In genomic region chr5:74166064-74166463, GRCh38 we compare ENCODE assay signal across 25 cellular contexts.
DNase-seq lines count a peak whose midpoint lies in the region; ATAC-seq, FAIRE-seq and TF ChIP-seq lines count a peak whose summit lies in the region.
"Had no signal": no experiment of that assay in that cellular context is flagged by ENCODE, and none has a peak within 500 bp of the region (broad histone marks: within the 10 kb centered on the region; RNA-seq: fewer than 3 reads in every experiment).

No MANE protein-coding gene starts in this region.

- no peaks in the 10 kb centered on the region for H4K20me1 ChIP-seq in astrocyte (ENCODE audit: insufficient read depth, low read length)

- H3K4me1 Mint-ChIP-seq in astrocyte (ENCODE audit: low read depth, unreplicated experiment) (peaks cover 20% of the 10 kb centered on the region), type B pancreatic cell (ENCODE audit: unreplicated experiment) (peaks cover 4% of the 10 kb centered on the region)
- H3K4me1 Mint-ChIP-seq in stimulated activated memory B cell treated with anti-CD40 and anti-IgM and Interleukin-4, amounts not matched to agents 10 μg/mL and 1 μg/mL and 100 μg/mL, for 72 hours = no peaks in the 10 kb centered on the region
- H3K4me1 Mint-ChIP-seq: naive thymus-derived CD4-positive, alpha-beta T cell; stimulated activated naive CD8-positive, alpha-beta T cell treated with anti-CD3 and anti-CD28 coated beads, Interleukin-15, amount 100 ng/mL, for 72 hours had no signal

- H3K4me3 Mint-ChIP-seq in astrocyte (ENCODE audit: unreplicated experiment) (no peak overlapping the region), type B pancreatic cell (no peak overlapping the region)
- H3K4me3 Mint-ChIP-seq in stimulated activated memory B cell treated with anti-CD40 and anti-IgM and Interleukin-4, amounts not matched to agents 10 μg/mL and 1 μg/mL and 100 μg/mL, for 72 hours = no peak overlapping the region
- H3K4me3 Mint-ChIP-seq: CD8-positive, alpha-beta T cell; naive thymus-derived CD4-positive, alpha-beta T cell; stimulated activated naive CD8-positive, alpha-beta T cell treated with anti-CD3 and anti-CD28 coated beads, Interleukin-15, amount 100 ng/mL, for 72 hours had no signal

- DNase-seq in HT1080 (ENCODE audit: low read depth) = peak; percentile 73
- peak; percentile 61 for DNase-seq in astrocyte (ENCODE audit: low read depth)
- DNase-seq in fibroblast of villous mesenchyme (ENCODE audit: low read depth) = peak; percentile 56
- DNase-seq in type B pancreatic cell (ENCODE audit: extremely low spot score, unreplicated experiment) = no peak
- no peak for DNase-seq in adrenal gland
- DNase-seq: activated gamma-delta T cell treated with Interleukin-2 at 50 U/mL for 16 hours; CD8-positive, alpha-beta T cell; DMS153; Karpas-422; naive thymus-derived CD4-positive, alpha-beta T cell; NCI-H1048; NCI-H1694 treated with DMSO at 0.1 percent for 48 hours; NCI-H2171 treated with DMSO at 0.1 percent for 48 hours; NCI-H526; SHP77 treated with DMSO at 0.1 percent for 48 hours; stimulated activated naive CD8-positive, alpha-beta T cell treated with anti-CD3 and anti-CD28 coated beads, Interleukin-15, amount 100 ng/mL, for 72 hours; T-helper 1 cell; tibial artery had no signal

- no peaks in the 10 kb centered on the region for H3K9me3 ChIP-seq in astrocyte (ENCODE audit: insufficient read depth, low read depth, low read length)
- H3K9me3 ChIP-seq in adrenal gland (replicated peaks in 1 of 3) = no peaks in the 10 kb centered on the region
- H3K9me3 ChIP-seq: tibial artery had no signal

- peak overlapping the region; percentile 44 for H3K4me2 ChIP-seq in astrocyte (ENCODE audit: low read length)
- H3K4me2 ChIP-seq: hepatocyte had no signal

- no peaks in the 10 kb centered on the region for H3K9me3 Mint-ChIP-seq in astrocyte (ENCODE audit: unreplicated experiment)
- H3K9me3 Mint-ChIP-seq in type B pancreatic cell = no peaks in the 10 kb centered on the region
- no peaks in the 10 kb centered on the region for H3K9me3 Mint-ChIP-seq in stimulated activated memory B cell treated with anti-CD40 and anti-IgM and Interleukin-4, amounts not matched to agents 10 μg/mL and 1 μg/mL and 100 μg/mL, for 72 hours
- H3K9me3 Mint-ChIP-seq: CD8-positive, alpha-beta T cell; naive thymus-derived CD4-positive, alpha-beta T cell; stimulated activated naive CD8-positive, alpha-beta T cell treated with anti-CD3 and anti-CD28 coated beads, Interleukin-15, amount 100 ng/mL, for 72 hours had no signal

- TF ChIP-seq POLR2A in adrenal gland (IDR thresholded peaks at IDR 0.05) = no peak

- no peaks in the 10 kb centered on the region for H3K79me2 ChIP-seq in astrocyte (ENCODE audit: insufficient read depth, low read length)
- H3K79me2 ChIP-seq: hepatocyte had no signal

- intact Hi-C loops in adrenal gland (cut with DNase I) = no loop called here

- no peak overlapping the region for H3K4me3 ChIP-seq in astrocyte (ENCODE audit: insufficient read depth, low read depth, low read length)
- no peak overlapping the region for H3K4me3 ChIP-seq in fibroblast of villous mesenchyme (ENCODE audit: low read depth, low read length)
- H3K4me3 ChIP-seq in adrenal gland = no peak overlapping the region
- H3K4me3 ChIP-seq: hepatocyte, tibial artery had no signal

- FAIRE-seq in astrocyte (lab: Jason Lieb, UNC) = no peak
- FAIRE-seq: GM12891, H1 had no signal

- H3K27ac ChIP-seq in astrocyte (ENCODE audit: low read depth, low read length) (peak overlapping the region; percentile 91), adrenal gland (no peak overlapping the region)
- H3K27ac ChIP-seq: tibial artery had no signal

- ATAC-seq in GM21717 (IDR thresholded peaks at IDR 0.05; ENCODE audit: unreplicated experiment) = no peak
- no peak for ATAC-seq in stimulated activated memory B cell treated with anti-CD40 and anti-IgM and Interleukin-4, amounts not matched to agents 10 μg/mL and 1 μg/mL and 100 μg/mL, for 72 hours
- ATAC-seq: CD8-positive, alpha-beta T cell; left lobe of liver; naive thymus-derived CD4-positive, alpha-beta T cell; Panc1; stimulated activated naive CD8-positive, alpha-beta T cell treated with anti-CD3 and anti-CD28 coated beads, Interleukin-15, amount 100 ng/mL, for 72 hours had no signal

- H2AFZ ChIP-seq in astrocyte (ENCODE audit: low read depth, low read length) = peak overlapping the region; percentile 45
- H2AFZ ChIP-seq: hepatocyte had no signal

- 66 to 76% (median 70%) methylated on average over 2 of the region's 2 CpGs for WGBS in adrenal gland, 4 donors

- H3K27ac Mint-ChIP-seq in astrocyte (ENCODE audit: unreplicated experiment) = peak overlapping the region; percentile 64
- peak overlapping the region; percentile 15 for H3K27ac Mint-ChIP-seq in type B pancreatic cell
- H3K27ac Mint-ChIP-seq in stimulated activated memory B cell treated with anti-CD40 and anti-IgM and Interleukin-4, amounts not matched to agents 10 μg/mL and 1 μg/mL and 100 μg/mL, for 72 hours = no peak overlapping the region
- H3K27ac Mint-ChIP-seq: CD8-positive, alpha-beta T cell; naive thymus-derived CD4-positive, alpha-beta T cell had no signal

- H3K36me3 Mint-ChIP-seq in astrocyte (ENCODE audit: low read depth, unreplicated experiment) (no peaks in the 10 kb centered on the region), type B pancreatic cell (no peaks in the 10 kb centered on the region)
- no peaks in the 10 kb centered on the region for H3K36me3 Mint-ChIP-seq in stimulated activated memory B cell treated with anti-CD40 and anti-IgM and Interleukin-4, amounts not matched to agents 10 μg/mL and 1 μg/mL and 100 μg/mL, for 72 hours
- H3K36me3 Mint-ChIP-seq: CD8-positive, alpha-beta T cell had no signal

- H3K27me3 Mint-ChIP-seq in astrocyte (ENCODE audit: low read depth, unreplicated experiment) (no peaks in the 10 kb centered on the region), type B pancreatic cell (no peaks in the 10 kb centered on the region)
- peaks cover 9% of the 10 kb centered on the region for H3K27me3 Mint-ChIP-seq in stimulated activated memory B cell treated with anti-CD40 and anti-IgM and Interleukin-4, amounts not matched to agents 10 μg/mL and 1 μg/mL and 100 μg/mL, for 72 hours

- H3K27me3 ChIP-seq in astrocyte (ENCODE audit: insufficient read depth, low read length) (no peaks in the 10 kb centered on the region), adrenal gland (no peaks in the 10 kb centered on the region)
- H3K27me3 ChIP-seq: hepatocyte, tibial artery had no signal

- H3K36me3 ChIP-seq in astrocyte (ENCODE audit: insufficient read depth, low read length) (no peaks in the 10 kb centered on the region), adrenal gland (replicated peaks in 1 of 2) (no peaks in the 10 kb centered on the region)
- H3K36me3 ChIP-seq: tibial artery had no signal

- peak overlapping the region; percentile 28 for H3K9ac ChIP-seq in astrocyte (ENCODE audit: low read length)

- H3K4me1 ChIP-seq in astrocyte (ENCODE audit: insufficient read depth, low read length) (peaks cover 19% of the 10 kb centered on the region), adrenal gland (replicated peaks in 1 of 2) (peaks cover 0 to 9% of the 10 kb centered on the region in 2 donors)
- H3K4me1 ChIP-seq: tibial artery had no signal

- TF ChIP-seq CTCF in astrocyte (IDR thresholded peaks at IDR 0.05; ENCODE audit: insufficient read depth, low read depth, low read length) = no peak
- TF ChIP-seq CTCF in fibroblast of villous mesenchyme (IDR thresholded peaks at IDR 0.05; ENCODE audit: insufficient read depth, low read depth, low read length) = no peak
- TF ChIP-seq CTCF in type B pancreatic cell (conservative IDR thresholded peaks at IDR 0.05) = no peak
- no peak for TF ChIP-seq CTCF in adrenal gland (IDR thresholded peaks at IDR 0.05)

Comparison
In these comparisons a context has a peak if more than half of its experiments do, and no peak if none do; other contexts are left out.
1. DNase-seq: peak in HT1080 (single experiment), astrocyte (single experiment) and fibroblast of villous mesenchyme (single experiment); none in type B pancreatic cell (single experiment) and adrenal gland (0 of 7).